9 cellular contexts compared by ENCODE assay signal in the genomic region with DNA sequence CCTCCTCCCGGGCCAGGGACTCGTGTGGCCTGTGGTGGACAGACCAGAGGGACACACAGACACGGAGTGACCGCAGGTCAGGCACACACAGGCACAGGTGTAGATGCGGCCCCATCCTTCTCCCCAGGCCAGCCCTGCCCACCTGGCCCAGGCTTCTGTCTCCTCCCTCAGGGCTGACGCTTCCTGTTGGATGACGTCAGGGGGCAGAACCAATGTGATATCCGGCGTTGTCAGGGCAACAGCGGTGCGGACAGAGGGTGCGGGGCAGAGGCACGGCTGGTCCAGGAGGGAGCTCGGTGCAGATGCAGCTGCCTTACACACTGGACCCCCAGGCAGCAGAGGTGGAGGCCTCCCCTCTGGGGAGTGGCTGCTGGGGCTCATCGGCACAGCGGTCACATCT. TPM values are rescaled to one million over a fixed set of nuclear protein-coding genes. Genes with fewer than 3 reads are reported as not detected.
DNase-seq lines count a peak whose midpoint lies in the region; ATAC-seq lines count a peak whose summit lies in the region.
"Had no signal": no experiment of that assay in that cellular context is flagged by ENCODE, and none has a peak within 500 bp of the region (broad histone marks: within the 10 kb centered on the region; RNA-seq: fewer than 3 reads in every experiment).

No MANE protein-coding gene starts in this region.

- peak overlapping the region; percentile 48 for H3K4me3 Mint-ChIP-seq in natural killer cell treated with Interleukin-12 subunit alpha and Interleukin-12 subunit beta and Interleukin-15 and Interleukin-18, amount 100 ng/mL, for 72 hours

- H3K27ac Mint-ChIP-seq in natural killer cell treated with Interleukin-12 subunit alpha and Interleukin-12 subunit beta and Interleukin-15 and Interleukin-18, amount 100 ng/mL, for 72 hours = peak overlapping the region in 1 of 2 donors; percentile 51

- no peak for ATAC-seq in natural killer cell treated with Interleukin-12 subunit alpha and Interleukin-12 subunit beta and Interleukin-15 and Interleukin-18, amount 100 ng/mL, for 72 hours
- ATAC-seq in HG02623 (IDR thresholded peaks at IDR 0.05; ENCODE audit: unreplicated experiment) (no peak), GM19455 (IDR thresholded peaks at IDR 0.05; ENCODE audit: unreplicated experiment) (no peak)
- ATAC-seq: left lung had no signal

- no peaks in the 10 kb centered on the region for H3K27me3 Mint-ChIP-seq in natural killer cell treated with Interleukin-12 subunit alpha and Interleukin-12 subunit beta and Interleukin-15 and Interleukin-18, amount 100 ng/mL, for 72 hours

- H3K4me1 Mint-ChIP-seq in natural killer cell treated with Interleukin-12 subunit alpha and Interleukin-12 subunit beta and Interleukin-15 and Interleukin-18, amount 100 ng/mL, for 72 hours (ENCODE audit: low read depth in 2 of 2) = peaks cover 22 to 25% of the 10 kb centered on the region in 2 donors

- H3K36me3 Mint-ChIP-seq in natural killer cell treated with Interleukin-12 subunit alpha and Interleukin-12 subunit beta and Interleukin-15 and Interleukin-18, amount 100 ng/mL, for 72 hours = peaks cover 6% of the 10 kb centered on the region

- DNase-seq in NOMO-1 treated with DMSO at 0.1 percent for 48 hours (lab: John Stamatoyannopoulos, UW; ENCODE audit: unreplicated experiment) (peak; percentile 14), NOMO-1 treated with dmso at 0.1 percent for 144 hours (lab: John Stamatoyannopoulos, UW; ENCODE audit: unreplicated experiment) (no peak), NCI-H748 treated with DMSO at 0.1 percent for 48 hours (lab: John Stamatoyannopoulos, UW) (peak; percentile 63), amniotic epithelial cell (ENCODE audit: low read depth) (peak; percentile 71), HuH-7 (ENCODE audit: low spot score) (no peak)
- DNase-seq in natural killer cell treated with Interleukin-12 subunit alpha and Interleukin-12 subunit beta and Interleukin-15 and Interleukin-18, amount 100 ng/mL, for 72 hours (ENCODE audit: low spot score) = no peak

- H3K9me3 Mint-ChIP-seq in natural killer cell treated with Interleukin-12 subunit alpha and Interleukin-12 subunit beta and Interleukin-15 and Interleukin-18, amount 100 ng/mL, for 72 hours = no peaks in the 10 kb centered on the region

RNA-seq across cellular contexts. Expression of a gene that starts 2.9 kb away (rescaled TPM):
- total RNA-seq in natural killer cell treated with Interleukin-12 subunit alpha and Interleukin-12 subunit beta and Interleukin-15 and Interleukin-18, amount 100 ng/mL, for 72 hours = 10 to 100 TPM; 47.6 to 80.1 TPM

RNA-seq across cellular contexts. Expression of a gene that starts 3.3 kb away (rescaled TPM):
- total RNA-seq in natural killer cell treated with Interleukin-12 subunit alpha and Interleukin-12 subunit beta and Interleukin-15 and Interleukin-18, amount 100 ng/mL, for 72 hours = 100 to 1,000 TPM in 1 of 2 donors, 10 to 100 TPM in 1; 54.5 to 113 TPM

RNA-seq across cellular contexts. Expression of a gene that starts 13.7 kb away (rescaled TPM):
- 1 to 10 TPM; 1.6 to 9.0 TPM for total RNA-seq in natural killer cell treated with Interleukin-12 subunit alpha and Interleukin-12 subunit beta and Interleukin-15 and Interleukin-18, amount 100 ng/mL, for 72 hours

RNA-seq across cellular contexts. Expression of a gene that starts 22.4 kb away (rescaled TPM):
- total RNA-seq in natural killer cell treated with Interleukin-12 subunit alpha and Interleukin-12 subunit beta and Interleukin-15 and Interleukin-18, amount 100 ng/mL, for 72 hours = 10 to 100 TPM; 10.2 to 15.1 TPM

RNA-seq across cellular contexts. Expression of a gene that starts 46.9 kb away (rescaled TPM):
- total RNA-seq in natural killer cell treated with Interleukin-12 subunit alpha and Interleukin-12 subunit beta and Interleukin-15 and Interleukin-18, amount 100 ng/mL, for 72 hours = 10 to 100 TPM; 23.4 to 43.3 TPM

Comparison
In these comparisons a context has a peak if more than half of its experiments do, and no peak if none do; other contexts are left out.
1. DNase-seq: peak in NOMO-1 treated with DMSO at 0.1 percent for 48 hours (single experiment), NCI-H748 treated with DMSO at 0.1 percent for 48 hours (single experiment) and amniotic epithelial cell (single experiment); none in NOMO-1 treated with dmso at 0.1 percent for 144 hours (single experiment), natural killer cell treated with Interleukin-12 subunit alpha and Interleukin-12 subunit beta and Interleukin-15 and Interleukin-18, amount 100 ng/mL, for 72 hours (single experiment) and HuH-7 (single experiment).